ENCODE assay signal across 1 cellular context in the genomic region with DNA sequence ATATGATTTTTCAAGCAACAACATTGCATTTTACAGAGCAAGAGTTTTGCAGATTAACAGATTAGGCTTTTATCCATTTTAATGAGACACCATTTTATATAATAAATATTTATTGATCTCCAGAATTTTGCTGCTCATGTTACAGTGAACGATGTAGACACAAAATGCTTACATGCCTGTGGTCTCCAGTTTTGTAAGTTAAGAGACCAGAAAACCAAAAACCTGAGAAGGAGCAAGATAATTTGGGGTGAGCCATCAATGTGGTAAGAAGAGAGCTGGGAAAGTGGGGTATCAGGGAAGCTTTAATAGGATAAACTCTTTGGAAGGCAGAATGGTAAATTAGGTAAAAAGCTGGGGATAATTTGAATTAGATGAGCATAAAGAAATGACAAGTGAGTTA.
TF ChIP-seq lines count a peak whose summit lies in the region.

No MANE protein-coding gene starts in this region.

TF ChIP-seq in IMR-90, 13 proteins besides CTCF, POLR2A, EP300 and RAD21 (continued from another document):
- TF ChIP-seq, protein P1, sequence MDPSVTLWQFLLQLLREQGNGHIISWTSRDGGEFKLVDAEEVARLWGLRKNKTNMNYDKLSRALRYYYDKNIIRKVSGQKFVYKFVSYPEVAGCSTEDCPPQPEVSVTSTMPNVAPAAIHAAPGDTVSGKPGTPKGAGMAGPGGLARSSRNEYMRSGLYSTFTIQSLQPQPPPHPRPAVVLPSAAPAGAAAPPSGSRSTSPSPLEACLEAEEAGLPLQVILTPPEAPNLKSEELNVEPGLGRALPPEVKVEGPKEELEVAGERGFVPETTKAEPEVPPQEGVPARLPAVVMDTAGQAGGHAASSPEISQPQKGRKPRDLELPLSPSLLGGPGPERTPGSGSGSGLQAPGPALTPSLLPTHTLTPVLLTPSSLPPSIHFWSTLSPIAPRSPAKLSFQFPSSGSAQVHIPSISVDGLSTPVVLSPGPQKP (IDR thresholded peaks at IDR 0.05; ENCODE audit: borderline replicate concordance, low read depth, low read length), result no peak
- no peak for TF ChIP-seq CEBPB (IDR thresholded peaks at IDR 0.05; ENCODE audit: low read depth, low read length)
- TF ChIP-seq FOS (IDR thresholded peaks at IDR 0.05; ENCODE audit: low read depth, low read length), result no peak
- no peak for TF ChIP-seq SMC3 (IDR thresholded peaks at IDR 0.05; ENCODE audit: low read depth, low read length)
- no peak for TF ChIP-seq BHLHE40 (IDR thresholded peaks at IDR 0.05; ENCODE audit: low read depth, low read length)
- TF ChIP-seq MAFK (IDR thresholded peaks at IDR 0.05; ENCODE audit: low read depth, low read length), result no peak
- TF ChIP-seq NFE2L2 (IDR thresholded peaks at IDR 0.05; ENCODE audit: low read depth, low read length), result no peak
- no peak for TF ChIP-seq CHD1 (IDR thresholded peaks at IDR 0.05; ENCODE audit: low read depth, low read length)
